8 cellular contexts compared by ENCODE assay signal in genomic region chr11:114059984-114060401, GRCh38. TPM values are rescaled to one million over a fixed set of nuclear protein-coding genes. Genes with fewer than 3 reads are reported as not detected.
DNase-seq lines count a peak whose midpoint lies in the region; TF ChIP-seq lines count a peak whose summit lies in the region.

No MANE protein-coding gene starts in this region.

- H3K27ac Mint-ChIP-seq in MCF 10A (ENCODE audit: low read depth, unreplicated experiment): peak overlapping the region; percentile 98

- H3K27me3 ChIP-seq in kidney epithelial cell (ENCODE audit: control insufficient read depth, insufficient read depth, low read length): peaks cover 69% of the 10 kb centered on the region

- DNase-seq in COLO668 (lab: John Stamatoyannopoulos, UW; ENCODE audit: unreplicated experiment): peak; percentile 63
- peak; percentile 29 for DNase-seq in NCI-H774 (lab: John Stamatoyannopoulos, UW)
- peak; percentile 43 for DNase-seq in MCF 10A (ENCODE audit: unreplicated experiment)
- DNase-seq in kidney epithelial cell (ENCODE audit: low read depth): no peak
- DNase-seq in stimulated activated naive CD4-positive, alpha-beta T cell treated with Interleukin-2 at 50 U/mL for 16 hours (lab: John Stamatoyannopoulos, UW): peak; percentile 13
- no peak for DNase-seq in medulla oblongata (ENCODE audit: extremely low spot score)
- DNase-seq in ACHN: no peak
- no peak for DNase-seq in glomerular visceral epithelial cell (ENCODE audit: extremely low spot score)

- peaks cover 57% of the 10 kb centered on the region for H3K36me3 Mint-ChIP-seq in MCF 10A (ENCODE audit: insufficient read depth, unreplicated experiment)

- peak overlapping the region; percentile 95 for H3K4me3 Mint-ChIP-seq in MCF 10A (ENCODE audit: unreplicated experiment)

- CTCF ChIA-PET in MCF 10A (lab: Yijun Ruan, JAX): interaction anchor here (0.7 to 3.5 kb wide), 4 partner anchors 121 to 756 kb away, joined by 3 to 26 read pairs (median 4); no protein-coding TSS in a partner anchor

- intact Hi-C loops in MCF 10A (cut with micrococcal nuclease): loop anchor here (1.0 kb wide), 5 partner anchors 24 to 201 kb away; no protein-coding TSS in a partner anchor

- no peak for TF ChIP-seq CTCF in MCF 10A (IDR thresholded peaks at IDR 0.05; ENCODE audit: unreplicated experiment)
- TF ChIP-seq CTCF in kidney epithelial cell (IDR thresholded peaks at IDR 0.05; ENCODE audit: insufficient read depth, low read length, poor library complexity, severe bottlenecking): no peak

- H3K9me3 Mint-ChIP-seq in MCF 10A (ENCODE audit: unreplicated experiment): no peaks in the 10 kb centered on the region

- no peaks in the 10 kb centered on the region for H3K36me3 ChIP-seq in kidney epithelial cell (ENCODE audit: control insufficient read depth, insufficient read depth, low read length)

- in situ Hi-C loops in ACHN (cut with HindIII; ENCODE audit: low pct_ligation_motif_present, low pct_unique_long_range_greater_than_20kb, low sequenced_read_pairs): no loop called here

- POLR2A ChIA-PET in MCF 10A (lab: Yijun Ruan, JAX): interaction anchor here (0.6 to 6.9 kb wide), 31 partner anchors 8 to 357 kb away, joined by 3 to 57 read pairs (median 6); partner anchors contain the start of gene NNMT

- H3K4me3 ChIP-seq in kidney epithelial cell (ENCODE audit: low read depth, low read length): peak overlapping the region; percentile 42

- H3K27me3 Mint-ChIP-seq in MCF 10A (ENCODE audit: insufficient read depth, unreplicated experiment): no peaks in the 10 kb centered on the region

- H3K4me1 Mint-ChIP-seq in MCF 10A (ENCODE audit: insufficient read depth, unreplicated experiment): peaks cover 17% of the 10 kb centered on the region

- TSS peak; percentile 39 for BruUV-seq in MCF 10A (replicated peaks; lab: Mats Ljungman, UMichigan)

RNA-seq across cellular contexts. Expression of gene ZBTB16, which starts 0.5 kb away (rescaled TPM):
- total RNA-seq in MCF 10A (2022) (70.4 and 75.3 TPM in 2 replicates), kidney epithelial cell (0.08 and 5.5 TPM in 2 replicates)

Comparison
In these comparisons a context has a peak if more than half of its experiments do, and no peak if none do; other contexts are left out.
1. DNase-seq: peak in COLO668 (single experiment), NCI-H774 (single experiment), MCF 10A (single experiment) and stimulated activated naive CD4-positive, alpha-beta T cell treated with Interleukin-2 at 50 U/mL for 16 hours (single experiment); none in kidney epithelial cell (single experiment), medulla oblongata (single experiment), ACHN (single experiment) and glomerular visceral epithelial cell (single experiment).
2. RNA of gene ZBTB16, which starts 0.5 kb away (total RNA-seq): 70.4 to 75.3 TPM in MCF 10A; 0.08 to 5.5 TPM in kidney epithelial cell; every median in the first group is over 10 times any median in the second.